ENCODE assay signal across 9 cellular contexts in the genomic region with DNA sequence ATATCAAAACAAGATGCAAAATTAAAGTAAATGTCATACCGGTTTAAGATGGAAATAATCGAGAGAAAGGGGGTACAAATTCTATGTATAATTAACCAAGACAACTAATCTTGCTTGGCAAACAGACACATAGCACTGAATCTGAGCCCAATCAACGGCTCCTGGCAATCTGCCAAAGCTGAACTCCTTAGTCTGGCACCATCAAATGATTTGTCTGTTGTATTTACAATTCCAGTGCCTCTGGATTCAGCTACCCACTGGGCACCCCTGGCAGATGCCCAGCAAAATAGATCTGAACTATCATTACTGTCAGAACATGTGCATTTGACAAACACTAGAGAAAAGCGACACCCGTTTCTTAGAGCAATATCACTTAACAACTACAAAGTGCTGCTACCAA. TPM values are rescaled to one million over a fixed set of nuclear protein-coding genes. Genes with fewer than 3 reads are reported as not detected.
DNase-seq lines count a peak whose midpoint lies in the region; ATAC-seq and TF ChIP-seq lines count a peak whose summit lies in the region.
"Had no signal": no experiment of that assay in that cellular context is flagged by ENCODE, and none has a peak within 500 bp of the region (broad histone marks: within the 10 kb centered on the region; RNA-seq: fewer than 3 reads in every experiment).

No MANE protein-coding gene starts in this region.

- no peak for ATAC-seq in upper lobe of left lung (ENCODE audit: low FRiP score in 2 of 2)
- no peak for ATAC-seq in GM18520 (IDR thresholded peaks at IDR 0.05; ENCODE audit: unreplicated experiment)
- ATAC-seq in HG03520 (IDR thresholded peaks at IDR 0.05; ENCODE audit: unreplicated experiment), result no peak

- H3K36me3 ChIP-seq in endocrine pancreas (ENCODE audit: control insufficient read depth, insufficient read depth, low read length), result no peaks in the 10 kb centered on the region
- no peaks in the 10 kb centered on the region for H3K36me3 ChIP-seq in stomach
- H3K36me3 ChIP-seq in upper lobe of left lung, result no peaks in the 10 kb centered on the region

- H3K27me3 ChIP-seq in endocrine pancreas (ENCODE audit: control insufficient read depth, insufficient read depth, low read length) (no peaks in the 10 kb centered on the region), stomach (no peaks in the 10 kb centered on the region), upper lobe of left lung (no peaks in the 10 kb centered on the region)

- no peaks in the 10 kb centered on the region for H3K9me3 ChIP-seq in endocrine pancreas (ENCODE audit: control insufficient read depth, low read length)
- no peaks in the 10 kb centered on the region for H3K9me3 ChIP-seq in stomach
- no peaks in the 10 kb centered on the region for H3K9me3 ChIP-seq in upper lobe of left lung

- H3K27ac ChIP-seq in stomach (peak overlapping the region in 4 of 5 donors; percentile 34 to 74 (median 62)), upper lobe of left lung (no peak overlapping the region)
- H3K27ac ChIP-seq: KMS-11 had no signal

- TF ChIP-seq POLR2A in stomach (IDR thresholded peaks at IDR 0.05), result no peak
- no peak for TF ChIP-seq POLR2A in upper lobe of left lung (IDR thresholded peaks at IDR 0.05)

- 23 to 29% (median 25%) methylated on average over 5 of the region's 5 CpGs for WGBS in stomach, 5 donors
- 46 to 51% methylated on average over 5 of the region's 5 CpGs for WGBS in upper lobe of left lung, 2 donors

- intact Hi-C loops in stomach (cut with DNase I; ENCODE audit: low total_unique reads), result no loop called here

- DNase-seq in LoVo (ENCODE audit: low spot score), result peak; percentile 34
- peak; percentile 81 for DNase-seq in NCI-H2227 treated with DMSO at 0.1 percent for 48 hours (lab: John Stamatoyannopoulos, UW)
- peak; percentile 61 for DNase-seq in stomach
- DNase-seq in upper lobe of left lung, result no peak
- DNase-seq: stimulated activated CD4-positive, alpha-beta T cell treated with anti-CD3 and anti-CD28 coated beads, Interleukin-15, amount 100 ng/mL, for 24 hours had no signal

- TF ChIP-seq EP300 in stomach (IDR thresholded peaks at IDR 0.05) (no peak), upper lobe of left lung (IDR thresholded peaks at IDR 0.05) (no peak)

- peaks cover 8% of the 10 kb centered on the region for H3K4me1 ChIP-seq in endocrine pancreas (ENCODE audit: control insufficient read depth, insufficient read depth, low read length)
- H3K4me1 ChIP-seq in stomach, result peaks cover 38 to 98% (median 76%) of the 10 kb centered on the region in 4 donors
- peaks cover 0 to 8% (median 7%) of the 10 kb centered on the region in 4 donors for H3K4me1 ChIP-seq in upper lobe of left lung

- H3K4me3 ChIP-seq in endocrine pancreas (ENCODE audit: control insufficient read depth, insufficient read depth, low read length) (peak overlapping the region; percentile 6), stomach (no peak overlapping the region), upper lobe of left lung (no peak overlapping the region)

- no peak for TF ChIP-seq CTCF in stomach (IDR thresholded peaks at IDR 0.05)
- TF ChIP-seq CTCF in upper lobe of left lung (IDR thresholded peaks at IDR 0.05), result no peak

- H3K9ac ChIP-seq in endocrine pancreas (ENCODE audit: control insufficient read depth, insufficient read depth, low read length), result no peak overlapping the region
- H3K9ac ChIP-seq: KMS-11 had no signal

RNA-seq across cellular contexts. Expression of a gene that starts 7.8 kb away (rescaled TPM):
- total RNA-seq in stomach, result 10 to 100 TPM; 14.6 to 71.2 (median 27.7) TPM
- 10 to 100 TPM; 13.9 to 36.7 (median 25.4) TPM for polyA plus RNA-seq in stomach
- 10 to 100 TPM in 3 of 6 donors, 1 to 10 TPM in 3; 2.9 to 12.6 (median 8.5) TPM for total RNA-seq in upper lobe of left lung

Comparison
In these comparisons a context has a peak if more than half of its experiments do, and no peak if none do; other contexts are left out.
1. DNase-seq: peak in LoVo (single experiment), NCI-H2227 treated with DMSO at 0.1 percent for 48 hours (single experiment) and stomach (single experiment); none in upper lobe of left lung (0 of 2).
2. H3K27ac ChIP-seq: peak in stomach (4 of 5); none in upper lobe of left lung (0 of 4).